ENCODE assay signal across 19 cellular contexts in the genomic region with DNA sequence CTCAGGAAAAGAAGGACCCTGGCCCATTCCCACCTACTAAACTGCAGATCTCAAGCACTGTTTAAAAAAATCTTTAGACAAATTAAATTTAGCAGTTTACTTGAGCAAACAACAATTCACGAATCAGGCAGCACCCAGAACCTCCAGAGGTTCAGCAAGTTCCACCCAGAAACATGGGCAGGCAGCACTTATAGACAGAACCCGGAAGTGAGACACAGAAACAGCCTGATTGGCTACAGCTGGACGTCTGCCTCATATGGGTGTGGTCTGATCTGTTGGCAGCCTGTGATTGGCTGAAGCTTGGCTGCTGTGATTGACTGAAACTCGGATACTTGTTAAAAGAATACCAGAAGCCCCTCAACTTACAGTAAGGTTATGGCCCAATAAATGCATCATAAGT. TPM values are rescaled to one million over a fixed set of nuclear protein-coding genes. Genes with fewer than 3 reads are reported as not detected.
DNase-seq lines count a peak whose midpoint lies in the region; ATAC-seq and TF ChIP-seq lines count a peak whose summit lies in the region.
"Had no signal": no experiment of that assay in that cellular context is flagged by ENCODE, and none has a peak within 500 bp of the region (broad histone marks: within the 10 kb centered on the region; RNA-seq: fewer than 3 reads in every experiment).

No MANE protein-coding gene starts in this region.

- H3K9me3 Mint-ChIP-seq in CD14-positive monocyte, result peaks cover 27 to 44% (median 37%) of the 10 kb centered on the region in 7 donors
- H3K9me3 Mint-ChIP-seq: naive thymus-derived CD8-positive, alpha-beta T cell had no signal

- DNase-seq in Caki2 (ENCODE audit: low read depth) (peak; percentile 22), NAMALWA (ENCODE audit: low spot score) (peak; percentile 78), coronary artery (ENCODE audit: low spot score) (no peak), posterior vena cava (ENCODE audit: low spot score) (peak; percentile 23), CD14-positive monocyte (ENCODE audit: low spot score) (no peak)
- DNase-seq in activated CD4-positive, alpha-beta T cell treated with anti-CD3 and anti-CD28 coated beads, Interleukin-2, amount 50 U/mL, for 48 hours, result no peak
- no peak for DNase-seq in stimulated activated CD4-positive, alpha-beta T cell treated with anti-CD3 and anti-CD28 coated beads, Interleukin-2, amount 100 ng/mL, for 48 hours
- DNase-seq: ACHN; activated CD4-positive, CD25-positive, alpha-beta regulatory T cell; activated gamma-delta T cell; caudate nucleus; KBM-7; naive thymus-derived CD8-positive, alpha-beta T cell; NCI-H2107; NCI-H524 treated with DMSO at 0.1 percent for 48 hours; SIG-M5 had no signal

- ATAC-seq in HG03439 (IDR thresholded peaks at IDR 0.05; ENCODE audit: unreplicated experiment), result no peak
- ATAC-seq: naive thymus-derived CD8-positive, alpha-beta T cell had no signal

- peak overlapping the region; percentile 94 to 99 for H3K27ac ChIP-seq in coronary artery
- H3K27ac ChIP-seq: C4-2B had no signal

- no peak overlapping the region for H3K4me3 ChIP-seq in coronary artery

- peaks cover 4% of the 10 kb centered on the region for H3K4me1 Mint-ChIP-seq in CD14-positive monocyte

- TF ChIP-seq CTCF in coronary artery (IDR thresholded peaks at IDR 0.05) (no peak), CD14-positive monocyte (IDR thresholded peaks at IDR 0.05) (no peak)

- peaks cover 12 to 37% (median 21%) of the 10 kb centered on the region in 3 donors for H3K27me3 Mint-ChIP-seq in CD14-positive monocyte (ENCODE audit: low read depth in 3 of 3)

- intact Hi-C loops in posterior vena cava (cut with DNase I) (no loop called here), CD14-positive monocyte (cut with micrococcal nuclease) (no loop called here)

- no peak overlapping the region for H3K4me3 Mint-ChIP-seq in CD14-positive monocyte
- H3K4me3 Mint-ChIP-seq: memory B cell had no signal

- no peaks in the 10 kb centered on the region for H3K36me3 Mint-ChIP-seq in CD14-positive monocyte
- H3K36me3 Mint-ChIP-seq: naive thymus-derived CD8-positive, alpha-beta T cell had no signal

- in situ Hi-C loops in Caki2 (cut with HindIII; ENCODE audit: low pct_unique_long_range_greater_than_20kb, low sequenced_read_pairs), result no loop called here

- no peak overlapping the region for H3K27ac Mint-ChIP-seq in CD14-positive monocyte
- H3K27ac Mint-ChIP-seq: memory B cell had no signal

RNA-seq across cellular contexts. Expression of gene COL6A2, which starts 34.7 kb away (rescaled TPM):
- total RNA-seq in Caki2 (2014; rRNA removed; shearing (Covaris generic); ENCODE audit: low replicate concordance), result 97.9 and 120 TPM in 2 replicates
- 1,000 to 10,000 TPM; 1,504 to 1,642 TPM for total RNA-seq in posterior vena cava
- not detected for polyA plus RNA-seq in CD14-positive monocyte

Comparison
In these comparisons a context has a peak if more than half of its experiments do, and no peak if none do; other contexts are left out.
1. DNase-seq: peak in Caki2 (single experiment), NAMALWA (single experiment) and posterior vena cava (single experiment); none in coronary artery (single experiment), activated CD4-positive, alpha-beta T cell treated with anti-CD3 and anti-CD28 coated beads, Interleukin-2, amount 50 U/mL, for 48 hours (0 of 2), CD14-positive monocyte (single experiment) and stimulated activated CD4-positive, alpha-beta T cell treated with anti-CD3 and anti-CD28 coated beads, Interleukin-2, amount 100 ng/mL, for 48 hours (0 of 2).
2. RNA of gene COL6A2, which starts 34.7 kb away (total RNA-seq): 1,504 to 1,642 TPM in posterior vena cava; 97.9 to 120 TPM in Caki2; every median in the first group is over 10 times any median in the second.